ENCODE assay signal across 28 cellular contexts in the genomic region with DNA sequence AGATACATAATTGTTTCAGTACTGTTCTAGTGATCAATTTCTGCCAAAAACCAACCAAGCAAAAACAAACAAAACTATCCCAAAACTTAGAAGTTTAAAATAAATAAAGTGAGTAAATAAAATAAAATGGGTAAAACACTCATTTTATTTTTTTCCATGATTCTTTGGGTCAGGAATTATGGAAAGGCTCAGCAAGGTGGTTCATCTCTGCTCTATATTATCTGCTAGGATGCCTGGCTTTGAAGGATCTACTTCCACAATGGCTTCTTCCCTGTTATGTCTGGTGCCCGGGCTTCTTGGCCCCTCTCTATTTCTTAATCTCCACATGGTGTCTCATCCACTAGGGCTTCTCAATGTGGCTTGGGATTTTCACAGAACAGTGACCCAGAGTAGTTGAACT.
"Had no signal": no experiment of that assay in that cellular context is flagged by ENCODE, and none has a peak within 500 bp of the region (broad histone marks: within the 10 kb centered on the region; RNA-seq: fewer than 3 reads in every experiment).

No MANE protein-coding gene starts in this region.

- H3K27ac ChIP-seq: stomach, suprapubic skin, testis, thoracic aorta, thyroid gland, tibial artery, tibial nerve, transverse colon, upper lobe of left lung, upper lobe of right lung, uterus, vagina had no signal

- H3K36me3 Mint-ChIP-seq: stimulated activated effector memory CD8-positive, alpha-beta T cell treated with anti-CD3 and anti-CD28 coated beads, Interleukin-12 subunit alpha, Interleukin-12 subunit beta, amount 100 ng/mL, for 72 hours; stimulated activated memory B cell treated with anti-CD40 and anti-IgM and Interleukin-4, amounts not matched to agents 10 μg/mL and 1 μg/mL and 100 μg/mL, for 72 hours; stimulated activated naive B cell treated with anti-CD40 and anti-IgM and Interleukin-4, amounts not matched to agents 10 μg/mL and 1 μg/mL and 100 μg/mL, for 72 hours; type B pancreatic cell had no signal

- H3K4me1 Mint-ChIP-seq: stimulated activated effector memory CD8-positive, alpha-beta T cell treated with anti-CD3 and anti-CD28 coated beads, Interleukin-12 subunit alpha, Interleukin-12 subunit beta, amount 100 ng/mL, for 72 hours; stimulated activated memory B cell treated with anti-CD40 and anti-IgM and Interleukin-4, amounts not matched to agents 10 μg/mL and 1 μg/mL and 100 μg/mL, for 72 hours; stimulated activated naive CD8-positive, alpha-beta T cell treated with anti-CD3 and anti-CD28 coated beads, Interleukin-15, amount 100 ng/mL, for 72 hours had no signal

- H3K4me3 Mint-ChIP-seq: stimulated activated effector memory CD8-positive, alpha-beta T cell treated with anti-CD3 and anti-CD28 coated beads, Interleukin-12 subunit alpha, Interleukin-12 subunit beta, amount 100 ng/mL, for 72 hours; stimulated activated memory B cell treated with anti-CD40 and anti-IgM and Interleukin-4, amounts not matched to agents 10 μg/mL and 1 μg/mL and 100 μg/mL, for 72 hours; stimulated activated naive B cell treated with anti-CD40 and anti-IgM and Interleukin-4, amounts not matched to agents 10 μg/mL and 1 μg/mL and 100 μg/mL, for 72 hours; stimulated activated naive CD8-positive, alpha-beta T cell treated with anti-CD3 and anti-CD28 coated beads, Interleukin-15, amount 100 ng/mL, for 72 hours; stimulated activated naive CD8-positive, alpha-beta T cell treated with anti-CD3 and anti-CD28 coated beads, Interleukin-15, Interleukin-2, amounts not matched to agents 100 ng/mL and 50 ng/mL, for 24 hours; type B pancreatic cell had no signal

- H3K9me3 Mint-ChIP-seq: stimulated activated naive CD8-positive, alpha-beta T cell treated with anti-CD3 and anti-CD28 coated beads, Interleukin-15, amount 100 ng/mL, for 72 hours; stimulated activated naive CD8-positive, alpha-beta T cell treated with anti-CD3 and anti-CD28 coated beads, Interleukin-15, Interleukin-2, amounts not matched to agents 100 ng/mL and 50 ng/mL, for 24 hours had no signal

- H3K4me3 ChIP-seq: stomach, suprapubic skin, testis, thoracic aorta, thyroid gland, tibial artery, tibial nerve, transverse colon, upper lobe of left lung, upper lobe of right lung, uterus, vagina had no signal

- H3K27ac Mint-ChIP-seq: stimulated activated effector memory CD8-positive, alpha-beta T cell treated with anti-CD3 and anti-CD28 coated beads, Interleukin-12 subunit alpha, Interleukin-12 subunit beta, amount 100 ng/mL, for 72 hours; stimulated activated memory B cell treated with anti-CD40 and anti-IgM and Interleukin-4, amounts not matched to agents 10 μg/mL and 1 μg/mL and 100 μg/mL, for 72 hours; stimulated activated naive B cell treated with anti-CD40 and anti-IgM and Interleukin-4, amounts not matched to agents 10 μg/mL and 1 μg/mL and 100 μg/mL, for 72 hours; stimulated activated naive CD8-positive, alpha-beta T cell treated with anti-CD3 and anti-CD28 coated beads, Interleukin-15, amount 100 ng/mL, for 72 hours; stimulated activated naive CD8-positive, alpha-beta T cell treated with anti-CD3 and anti-CD28 coated beads, Interleukin-15, Interleukin-2, amounts not matched to agents 100 ng/mL and 50 ng/mL, for 24 hours; type B pancreatic cell had no signal

- H3K36me3 ChIP-seq: stomach, suprapubic skin, thoracic aorta, thyroid gland, tibial artery, tibial nerve, transverse colon, upper lobe of left lung, upper lobe of right lung, uterus, vagina had no signal

- ATAC-seq: stimulated activated effector memory CD8-positive, alpha-beta T cell treated with anti-CD3 and anti-CD28 coated beads, Interleukin-12 subunit alpha, Interleukin-12 subunit beta, amount 100 ng/mL, for 72 hours; stimulated activated memory B cell treated with anti-CD40 and anti-IgM and Interleukin-4, amounts not matched to agents 10 μg/mL and 1 μg/mL and 100 μg/mL, for 72 hours; stimulated activated naive B cell treated with anti-CD40 and anti-IgM and Interleukin-4, amounts not matched to agents 10 μg/mL and 1 μg/mL and 100 μg/mL, for 72 hours; stimulated activated naive CD8-positive, alpha-beta T cell treated with anti-CD3 and anti-CD28 coated beads, Interleukin-15, amount 100 ng/mL, for 72 hours; stimulated activated naive CD8-positive, alpha-beta T cell treated with anti-CD3 and anti-CD28 coated beads, Interleukin-15, Interleukin-2, amounts not matched to agents 100 U/mL and 50 U/mL, for 24 hours; upper lobe of right lung had no signal

- DNase-seq: stimulated activated CD4-positive, alpha-beta T cell treated with anti-CD3 and anti-CD28 coated beads, Interleukin-2, amount 100 ng/mL, for 48 hours; stimulated activated CD4-positive, alpha-beta T cell treated with anti-CD3 and anti-CD28 coated beads, Interleukin-4, amount 100 ng/mL, for 1 hour; stimulated activated CD4-positive, alpha-beta T cell treated with anti-CD3 and anti-CD28 coated beads, Interleukin-4, amount 100 ng/mL, for 24 hours; stimulated activated CD4-positive, alpha-beta T cell treated with anti-CD3 and anti-CD28 coated beads, Interleukin-4, amount 100 ng/mL, for 4 hours; stimulated activated CD8-positive, alpha-beta memory T cell treated with anti-CD3 and anti-CD28 coated beads, Interleukin-4, amount 100 ng/mL, for 48 hours; stimulated activated naive B cell treated with anti-CD40 and anti-IgM and Interleukin-4, amounts not matched to agents 10 μg/mL and 1 μg/mL and 100 μg/mL, for 72 hours; stimulated activated naive CD4-positive, alpha-beta T cell; stimulated activated naive CD4-positive, alpha-beta T cell treated with Interleukin-2 at 50 U/mL for 16 hours; stimulated activated naive CD8-positive, alpha-beta T cell treated with anti-CD3 and anti-CD28 coated beads, Interleukin-15, amount 100 ng/mL, for 72 hours; stimulated activated naive CD8-positive, alpha-beta T cell treated with anti-CD3 and anti-CD28 coated beads, Interleukin-15, Interleukin-2, amounts not matched to agents 100 U/mL and 50 U/mL, for 24 hours; stomach; substantia nigra; testis; thyroid gland; tibial artery; transverse colon; trophoblast cell; upper lobe of left lung; upper lobe of right lung; uterus had no signal

- H3K4me1 ChIP-seq: stomach, suprapubic skin, testis, thyroid gland, tibial artery, tibial nerve, transverse colon, upper lobe of left lung, upper lobe of right lung, uterus, vagina had no signal

- H3K27me3 Mint-ChIP-seq: stimulated activated memory B cell treated with anti-CD40 and anti-IgM and Interleukin-4, amounts not matched to agents 10 μg/mL and 1 μg/mL and 100 μg/mL, for 72 hours; stimulated activated naive B cell treated with anti-CD40 and anti-IgM and Interleukin-4, amounts not matched to agents 10 μg/mL and 1 μg/mL and 100 μg/mL, for 72 hours; type B pancreatic cell had no signal

- H3K9me3 ChIP-seq: suprapubic skin, testis, thyroid gland, transverse colon, upper lobe of right lung, uterus had no signal

- H3K27me3 ChIP-seq: stomach, suprapubic skin, testis, thyroid gland, tibial artery, tibial nerve, transverse colon, upper lobe of left lung, upper lobe of right lung, uterus, vagina had no signal
